ENCODE assay signal across 8 cellular contexts in the genomic region with DNA sequence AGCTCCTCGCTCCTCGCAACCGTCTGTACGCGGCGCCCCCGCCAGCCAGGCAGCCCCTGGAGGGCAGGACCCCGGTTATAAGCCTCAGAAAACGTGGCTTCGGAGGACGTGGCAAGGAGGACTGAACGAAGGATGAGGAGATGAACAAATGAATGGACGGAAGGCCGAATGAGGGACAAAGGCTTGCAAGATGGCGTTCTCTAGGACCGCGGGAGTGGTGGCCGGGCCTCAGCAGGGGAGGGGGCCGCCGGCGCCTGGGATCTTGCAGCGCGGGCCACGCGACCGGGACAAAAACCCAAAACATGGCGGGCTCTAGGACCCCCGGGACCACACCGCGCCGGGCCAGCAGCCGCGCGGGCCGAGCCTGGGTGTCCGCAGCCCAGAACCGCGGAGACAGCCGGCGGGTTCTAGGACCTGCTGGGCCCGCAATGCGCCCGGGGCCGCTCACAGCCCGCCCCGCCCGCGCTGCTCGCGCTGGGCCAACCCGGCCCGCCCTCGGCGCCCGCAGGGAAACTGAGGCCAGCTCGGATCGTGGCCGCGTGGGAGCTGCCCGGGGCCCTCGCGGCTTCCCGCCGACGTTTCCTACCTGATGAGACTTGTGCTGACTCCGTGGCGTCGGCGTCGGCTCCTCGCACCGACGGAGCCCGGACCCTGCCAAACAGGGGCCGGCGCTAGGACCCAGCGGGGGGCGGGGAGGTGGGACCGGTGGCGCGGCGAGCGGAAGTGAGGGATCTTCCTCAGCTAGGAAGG. TPM values are rescaled to one million over a fixed set of nuclear protein-coding genes. Genes with fewer than 3 reads are reported as not detected.
A peak's percentile ranks its signal among the peaks of the same experiment; 100 is the strongest.
DNase-seq lines count a peak whose midpoint lies in the region; ATAC-seq, FAIRE-seq and TF ChIP-seq lines count a peak whose summit lies in the region.

No MANE protein-coding gene starts in this region.

- peaks cover 19% of the 10 kb centered on the region for H3K4me1 Mint-ChIP-seq in WTC11

- POLR2A ChIA-PET in WTC11 (lab: Charles Lee): interaction anchor here (0.7 to 1.7 kb wide), 13 partner anchors 20 to 331 kb away, joined by 3 to 13 read pairs (median 6); a partner anchor contains a TSS

- ATAC-seq in GM18867 (IDR thresholded peaks at IDR 0.05; ENCODE audit: unreplicated experiment) (peak; percentile 54), HG03095 (IDR thresholded peaks at IDR 0.05; ENCODE audit: unreplicated experiment) (peak; percentile 39), WTC11 (peak; percentile 58)

- H3K27ac Mint-ChIP-seq in WTC11: peak overlapping the region; percentile 95

- peaks cover 13% of the 10 kb centered on the region; the same call in 1 of the 2 replicates for H3K36me3 ChIP-seq in ACC112 (ENCODE audit: insufficient read depth, low read length)
- peaks cover 11% of the 10 kb centered on the region for H3K36me3 ChIP-seq in bronchial epithelial cell (ENCODE audit: control insufficient read depth, insufficient read depth, low read length)

- H3K9me3 Mint-ChIP-seq in WTC11: no peaks in the 10 kb centered on the region

- H3K4me3 ChIP-seq in ACC112 (ENCODE audit: low read depth, low read length) (peak overlapping the region; percentile 83), bronchial epithelial cell (ENCODE audit: low read depth, low read length) (peak overlapping the region; percentile 96)

- TF ChIP-seq CTCF in WTC11 (IDR thresholded peaks at IDR 0.05) (no peak), bronchial epithelial cell (IDR thresholded peaks at IDR 0.05; ENCODE audit: insufficient read depth, low read length, severe bottlenecking) (no peak)

- peak overlapping the region; percentile 77 for H2AFZ ChIP-seq in ACC112 (ENCODE audit: low read length, unreplicated experiment)

- CTCF ChIA-PET in WTC11 (lab: Charles Lee): interaction anchor here (0.8 to 2.4 kb wide), 12 partner anchors 18 to 370 kb away, joined by 3 to 22 read pairs (median 7); a partner anchor contains a TSS

- FAIRE-seq in bronchial epithelial cell (lab: Jason Lieb, UNC): no peak

- H3K27me3 Mint-ChIP-seq in WTC11 (ENCODE audit: low read depth): no peaks in the 10 kb centered on the region

- H3K27me3 ChIP-seq in ACC112 (ENCODE audit: insufficient read depth, low read length): no peaks in the 10 kb centered on the region
- no peaks in the 10 kb centered on the region for H3K27me3 ChIP-seq in bronchial epithelial cell (ENCODE audit: control insufficient read depth, insufficient read depth, low read length)

- H3K4me1 ChIP-seq in ACC112 (ENCODE audit: control insufficient read depth, insufficient read depth, low read length, unreplicated experiment): peaks cover 19% of the 10 kb centered on the region

- peak overlapping the region; percentile 84 for H3K27ac ChIP-seq in ACC112 (ENCODE audit: low read depth, low read length)

- H3K79me2 ChIP-seq in ACC112 (ENCODE audit: control insufficient read depth, insufficient read depth, low read length, unreplicated experiment): peaks cover 67% of the 10 kb centered on the region

- H3K36me3 Mint-ChIP-seq in WTC11: peaks cover 9% of the 10 kb centered on the region

- H3K4me3 Mint-ChIP-seq in WTC11: peak overlapping the region; percentile 99

- DNase-seq in NCI-H2196 (lab: John Stamatoyannopoulos, UW; ENCODE audit: unreplicated experiment): peak; percentile 90
- peak; percentile 92 for DNase-seq in WTC11 (ENCODE audit: low spot score)
- peak; percentile 52 for DNase-seq in bronchial epithelial cell (ENCODE audit: low read depth)
- DNase-seq in inferior parietal cortex (ENCODE audit: extremely low spot score): peak; percentile 87
- peak; percentile 80 for DNase-seq in smooth muscle cell of the brain vasculature (ENCODE audit: low read depth, low spot score)

TF ChIP-seq in WTC11, 78 proteins besides CTCF, POLR2A, EP300 and RAD21 (continues in another document):
- TF ChIP-seq ELF4 (CRISPR knock-in tag; IDR thresholded peaks at IDR 0.05; ENCODE audit: low read depth): no peak
- no peak for TF ChIP-seq RORB (CRISPR knock-in tag; IDR thresholded peaks at IDR 0.05)
- peak; percentile 88; the same call in 1 of the 2 replicates for TF ChIP-seq KAT7 (CRISPR knock-in tag; IDR thresholded peaks at IDR 0.05; ENCODE audit: borderline replicate concordance)
- TF ChIP-seq NR1H2 (CRISPR knock-in tag; IDR thresholded peaks at IDR 0.05): 0 out of 2 replicates have a peak, but pooled peaks have one; percentile 32
- TF ChIP-seq TEAD1 (CRISPR knock-in tag; IDR thresholded peaks at IDR 0.05): no peak
- TF ChIP-seq, protein P1, sequence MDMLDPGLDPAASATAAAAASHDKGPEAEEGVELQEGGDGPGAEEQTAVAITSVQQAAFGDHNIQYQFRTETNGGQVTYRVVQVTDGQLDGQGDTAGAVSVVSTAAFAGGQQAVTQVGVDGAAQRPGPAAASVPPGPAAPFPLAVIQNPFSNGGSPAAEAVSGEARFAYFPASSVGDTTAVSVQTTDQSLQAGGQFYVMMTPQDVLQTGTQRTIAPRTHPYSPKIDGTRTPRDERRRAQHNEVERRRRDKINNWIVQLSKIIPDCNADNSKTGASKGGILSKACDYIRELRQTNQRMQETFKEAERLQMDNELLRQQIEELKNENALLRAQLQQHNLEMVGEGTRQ (CRISPR knock-in tag; IDR thresholded peaks at IDR 0.05): 0 out of 2 replicates have a peak, but pooled peaks have one; percentile 19
- TF ChIP-seq RELA (CRISPR knock-in tag; IDR thresholded peaks at IDR 0.05; ENCODE audit: borderline replicate concordance): no peak
- TF ChIP-seq, protein P2, sequence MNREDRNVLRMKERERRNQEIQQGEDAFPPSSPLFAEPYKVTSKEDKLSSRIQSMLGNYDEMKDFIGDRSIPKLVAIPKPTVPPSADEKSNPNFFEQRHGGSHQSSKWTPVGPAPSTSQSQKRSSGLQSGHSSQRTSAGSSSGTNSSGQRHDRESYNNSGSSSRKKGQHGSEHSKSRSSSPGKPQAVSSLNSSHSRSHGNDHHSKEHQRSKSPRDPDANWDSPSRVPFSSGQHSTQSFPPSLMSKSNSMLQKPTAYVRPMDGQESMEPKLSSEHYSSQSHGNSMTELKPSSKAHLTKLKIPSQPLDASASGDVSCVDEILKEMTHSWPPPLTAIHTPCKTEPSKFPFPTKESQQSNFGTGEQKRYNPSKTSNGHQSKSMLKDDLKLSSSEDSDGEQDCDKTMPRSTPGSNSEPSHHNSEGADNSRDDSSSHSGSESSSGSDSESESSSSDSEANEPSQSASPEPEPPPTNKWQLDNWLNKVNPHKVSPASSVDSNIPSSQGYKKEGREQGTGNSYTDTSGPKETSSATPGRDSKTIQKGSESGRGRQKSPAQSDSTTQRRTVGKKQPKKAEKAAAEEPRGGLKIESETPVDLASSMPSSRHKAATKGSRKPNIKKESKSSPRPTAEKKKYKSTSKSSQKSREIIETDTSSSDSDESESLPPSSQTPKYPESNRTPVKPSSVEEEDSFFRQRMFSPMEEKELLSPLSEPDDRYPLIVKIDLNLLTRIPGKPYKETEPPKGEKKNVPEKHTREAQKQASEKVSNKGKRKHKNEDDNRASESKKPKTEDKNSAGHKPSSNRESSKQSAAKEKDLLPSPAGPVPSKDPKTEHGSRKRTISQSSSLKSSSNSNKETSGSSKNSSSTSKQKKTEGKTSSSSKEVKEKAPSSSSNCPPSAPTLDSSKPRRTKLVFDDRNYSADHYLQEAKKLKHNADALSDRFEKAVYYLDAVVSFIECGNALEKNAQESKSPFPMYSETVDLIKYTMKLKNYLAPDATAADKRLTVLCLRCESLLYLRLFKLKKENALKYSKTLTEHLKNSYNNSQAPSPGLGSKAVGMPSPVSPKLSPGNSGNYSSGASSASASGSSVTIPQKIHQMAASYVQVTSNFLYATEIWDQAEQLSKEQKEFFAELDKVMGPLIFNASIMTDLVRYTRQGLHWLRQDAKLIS (CRISPR knock-in tag; IDR thresholded peaks at IDR 0.05; ENCODE audit: borderline replicate concordance): no peak
- TF ChIP-seq SOX15 (CRISPR knock-in tag; IDR thresholded peaks at IDR 0.05): no peak
- no peak for TF ChIP-seq IRF2 (CRISPR knock-in tag; IDR thresholded peaks at IDR 0.05; ENCODE audit: borderline replicate concordance, low read depth)
- TF ChIP-seq, protein P3, sequence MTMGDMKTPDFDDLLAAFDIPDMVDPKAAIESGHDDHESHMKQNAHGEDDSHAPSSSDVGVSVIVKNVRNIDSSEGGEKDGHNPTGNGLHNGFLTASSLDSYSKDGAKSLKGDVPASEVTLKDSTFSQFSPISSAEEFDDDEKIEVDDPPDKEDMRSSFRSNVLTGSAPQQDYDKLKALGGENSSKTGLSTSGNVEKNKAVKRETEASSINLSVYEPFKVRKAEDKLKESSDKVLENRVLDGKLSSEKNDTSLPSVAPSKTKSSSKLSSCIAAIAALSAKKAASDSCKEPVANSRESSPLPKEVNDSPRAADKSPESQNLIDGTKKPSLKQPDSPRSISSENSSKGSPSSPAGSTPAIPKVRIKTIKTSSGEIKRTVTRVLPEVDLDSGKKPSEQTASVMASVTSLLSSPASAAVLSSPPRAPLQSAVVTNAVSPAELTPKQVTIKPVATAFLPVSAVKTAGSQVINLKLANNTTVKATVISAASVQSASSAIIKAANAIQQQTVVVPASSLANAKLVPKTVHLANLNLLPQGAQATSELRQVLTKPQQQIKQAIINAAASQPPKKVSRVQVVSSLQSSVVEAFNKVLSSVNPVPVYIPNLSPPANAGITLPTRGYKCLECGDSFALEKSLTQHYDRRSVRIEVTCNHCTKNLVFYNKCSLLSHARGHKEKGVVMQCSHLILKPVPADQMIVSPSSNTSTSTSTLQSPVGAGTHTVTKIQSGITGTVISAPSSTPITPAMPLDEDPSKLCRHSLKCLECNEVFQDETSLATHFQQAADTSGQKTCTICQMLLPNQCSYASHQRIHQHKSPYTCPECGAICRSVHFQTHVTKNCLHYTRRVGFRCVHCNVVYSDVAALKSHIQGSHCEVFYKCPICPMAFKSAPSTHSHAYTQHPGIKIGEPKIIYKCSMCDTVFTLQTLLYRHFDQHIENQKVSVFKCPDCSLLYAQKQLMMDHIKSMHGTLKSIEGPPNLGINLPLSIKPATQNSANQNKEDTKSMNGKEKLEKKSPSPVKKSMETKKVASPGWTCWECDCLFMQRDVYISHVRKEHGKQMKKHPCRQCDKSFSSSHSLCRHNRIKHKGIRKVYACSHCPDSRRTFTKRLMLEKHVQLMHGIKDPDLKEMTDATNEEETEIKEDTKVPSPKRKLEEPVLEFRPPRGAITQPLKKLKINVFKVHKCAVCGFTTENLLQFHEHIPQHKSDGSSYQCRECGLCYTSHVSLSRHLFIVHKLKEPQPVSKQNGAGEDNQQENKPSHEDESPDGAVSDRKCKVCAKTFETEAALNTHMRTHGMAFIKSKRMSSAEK (CRISPR knock-in tag; IDR thresholded peaks at IDR 0.05; ENCODE audit: borderline replicate concordance): no peak
- peak; percentile 99 for TF ChIP-seq GTF2I (CRISPR knock-in tag; conservative IDR thresholded peaks at IDR 0.05)

RNA-seq across cellular contexts. Expression of a gene that starts 0.8 kb away (rescaled TPM):
- total RNA-seq in WTC11 (2021) (13.5 to 17.3 TPM (median 16.6 TPM) in 3 replicates), bronchial epithelial cell (6.5 and 8.2 TPM in 2 replicates)

RNA-seq across cellular contexts. Expression of a gene that starts 1.0 kb away (rescaled TPM):
- total RNA-seq in WTC11 (2021) (26.7 to 29.3 TPM (median 29.1 TPM) in 3 replicates), bronchial epithelial cell (6.3 and 10.0 TPM in 2 replicates)

RNA-seq across cellular contexts. Expression of a gene that starts 15.5 kb away (rescaled TPM):
- total RNA-seq in WTC11 (2021): 2.5 to 4.9 TPM (median 4.1 TPM) in 3 replicates
- total RNA-seq in bronchial epithelial cell: 0.90 and 1.1 TPM in 2 replicates

RNA-seq across cellular contexts. Expression of a gene that starts 21.3 kb away (rescaled TPM):
- total RNA-seq in WTC11 (2021) (85.7 to 114 TPM (median 110 TPM) in 3 replicates), bronchial epithelial cell (29.2 and 32.6 TPM in 2 replicates)

RNA-seq across cellular contexts. Expression of a gene that starts 34.9 kb away (rescaled TPM):
- total RNA-seq in WTC11 (2021): 58.3 to 71.3 TPM (median 69.3 TPM) in 3 replicates
- total RNA-seq in bronchial epithelial cell: 7.4 and 7.9 TPM in 2 replicates

Comparison
In these comparisons a context has a peak if more than half of its experiments do, and no peak if none do; other contexts are left out.
1. Peak in every context shown above with its lines: DNase-seq, ATAC-seq, H3K4me3 ChIP-seq and H3K27ac ChIP-seq.